In genomic region chr3:138938877-138939562, GRCh38 we compare ENCODE assay signal across 16 cellular contexts. TPM values are rescaled to one million over a fixed set of nuclear protein-coding genes. Genes with fewer than 3 reads are reported as not detected.
DNase-seq lines count a peak whose midpoint lies in the region; ATAC-seq and TF ChIP-seq lines count a peak whose summit lies in the region.
"Had no signal": no experiment of that assay in that cellular context is flagged by ENCODE, and none has a peak within 500 bp of the region (broad histone marks: within the 10 kb centered on the region; RNA-seq: fewer than 3 reads in every experiment).

No MANE protein-coding gene starts in this region.

- H3K9me3 ChIP-seq in iPS-18c (ENCODE audit: control insufficient read depth, insufficient read depth, low read length) (no peaks in the 10 kb centered on the region), sigmoid colon (no peaks in the 10 kb centered on the region), MM.1S (replicated peaks; ENCODE audit: insufficient read depth, low read length) (no peaks in the 10 kb centered on the region)

- intact Hi-C loops in activated CD4-positive, alpha-beta T cell treated with anti-CD3 and anti-CD28 coated beads, Interleukin-2, amount 10 ng/mL, durations not matched to agents 24 days and 14 days (cut with micrococcal nuclease), result no loop called here
- intact Hi-C loops in sigmoid colon (cut with DNase I), result loop anchor here (5.0 kb wide), 1 partner anchor 38 kb away; no protein-coding TSS in a partner anchor

- peaks cover 89% of the 10 kb centered on the region for H3K27me3 Mint-ChIP-seq in activated CD4-positive, alpha-beta T cell treated with anti-CD3 and anti-CD28 coated beads, Interleukin-2, amount 10 ng/mL, durations not matched to agents 24 days and 14 days
- peaks cover 71% of the 10 kb centered on the region for H3K27me3 Mint-ChIP-seq in activated T-helper 17 cell treated with anti-CD3 and anti-CD28 coated beads, Interleukin-2, amount 50 U/mL, for 72 hours

- H3K27me3 ChIP-seq in sigmoid colon (peaks cover 78 to 96% (median 86%) of the 10 kb centered on the region in 3 donors), MM.1S (replicated peaks; ENCODE audit: insufficient read depth, low read length) (peaks cover 33% of the 10 kb centered on the region)

- no peak overlapping the region for H2AFZ ChIP-seq in MM.1S (ENCODE audit: low read length)

- TF ChIP-seq EP300 in sigmoid colon (IDR thresholded peaks at IDR 0.05), result no peak

- H3K36me3 Mint-ChIP-seq in activated CD4-positive, alpha-beta T cell treated with anti-CD3 and anti-CD28 coated beads, Interleukin-2, amount 10 ng/mL, durations not matched to agents 24 days and 14 days (ENCODE audit: low read depth), result peaks cover 2% of the 10 kb centered on the region
- H3K36me3 Mint-ChIP-seq in activated T-helper 17 cell treated with anti-CD3 and anti-CD28 coated beads, Interleukin-2, amount 50 U/mL, for 72 hours (ENCODE audit: low read depth), result no peaks in the 10 kb centered on the region
- H3K36me3 Mint-ChIP-seq: CD4-positive, CD25-positive, alpha-beta regulatory T cell had no signal

- H3K9me2 ChIP-seq in MM.1S (replicated peaks; ENCODE audit: insufficient read depth, low read length), result no peaks in the 10 kb centered on the region

- no peak for DNase-seq in activated CD4-positive, alpha-beta T cell treated with anti-CD3 and anti-CD28 coated beads, Interleukin-2, amount 10 ng/mL, durations not matched to agents 24 days and 14 days
- no peak for DNase-seq in activated CD4-positive, alpha-beta T cell treated with anti-CD3 and anti-CD28 coated beads for 1 hour
- DNase-seq in sigmoid colon (peak; percentile 33), NCI-H2029 (lab: John Stamatoyannopoulos, UW) (no peak), MM.1S (no peak), NCI-H446 treated with DMSO at 0.1 percent for 48 hours (lab: John Stamatoyannopoulos, UW) (no peak)
- DNase-seq: CD4-positive, CD25-positive, alpha-beta regulatory T cell; mammary epithelial cell; NCI-H510A treated with DMSO at 0.1 percent for 48 hours; occipital lobe; small intestine had no signal

- H3K4me2 ChIP-seq in MM.1S (ENCODE audit: low read depth, low read length), result no peak overlapping the region

- H3K4me3 ChIP-seq in iPS-18c (ENCODE audit: insufficient read depth, low read depth, low read length) (peak overlapping the region; percentile 25), sigmoid colon (no peak overlapping the region), MM.1S (ENCODE audit: low read length) (no peak overlapping the region)

- H3K27ac Mint-ChIP-seq in activated CD4-positive, alpha-beta T cell treated with anti-CD3 and anti-CD28 coated beads, Interleukin-2, amount 10 ng/mL, durations not matched to agents 24 days and 14 days, result peak overlapping the region; percentile 15
- H3K27ac Mint-ChIP-seq in activated T-helper 17 cell treated with anti-CD3 and anti-CD28 coated beads, Interleukin-2, amount 50 U/mL, for 72 hours, result no peak overlapping the region
- H3K27ac Mint-ChIP-seq: CD4-positive, CD25-positive, alpha-beta regulatory T cell; stimulated activated naive CD8-positive, alpha-beta T cell treated with anti-CD3 and anti-CD28 coated beads, Interleukin-15, Interleukin-2, amounts not matched to agents 100 ng/mL and 50 ng/mL, for 24 hours had no signal

- no peaks in the 10 kb centered on the region for H3K79me2 ChIP-seq in MM.1S (ENCODE audit: low read length)

- TF ChIP-seq CTCF in sigmoid colon (IDR thresholded peaks at IDR 0.05), result no peak
- TF ChIP-seq CTCF in MM.1S (IDR thresholded peaks at IDR 0.05; ENCODE audit: low read length), result no peak

- no peak for ATAC-seq in activated T-helper 17 cell treated with anti-CD3 and anti-CD28 coated beads, Interleukin-2, amount 50 U/mL, for 72 hours (replicated peaks)

- peaks cover 17% of the 10 kb centered on the region for H3K4me1 Mint-ChIP-seq in activated CD4-positive, alpha-beta T cell treated with anti-CD3 and anti-CD28 coated beads, Interleukin-2, amount 10 ng/mL, durations not matched to agents 24 days and 14 days
- H3K4me1 Mint-ChIP-seq in activated T-helper 17 cell treated with anti-CD3 and anti-CD28 coated beads, Interleukin-2, amount 50 U/mL, for 72 hours, result peaks cover 4% of the 10 kb centered on the region

- H4K20me1 ChIP-seq in MM.1S (ENCODE audit: insufficient read depth, low read length), result no peaks in the 10 kb centered on the region

- peaks cover 0 to 43% (median 38%) of the 10 kb centered on the region in 4 donors for H3K4me1 ChIP-seq in sigmoid colon
- H3K4me1 ChIP-seq in MM.1S (ENCODE audit: low read length), result no peaks in the 10 kb centered on the region

- TF ChIP-seq POLR2A in sigmoid colon (IDR thresholded peaks at IDR 0.05), result no peak

- H3K27ac ChIP-seq in sigmoid colon, result no peak overlapping the region
- H3K27ac ChIP-seq in MM.1S (ENCODE audit: low read length), result no peak overlapping the region
- H3K27ac ChIP-seq: 22Rv1 had no signal

- H3F3A ChIP-seq in MM.1S (ENCODE audit: insufficient read depth, low read length), result no peaks in the 10 kb centered on the region

- no peak overlapping the region for H3K4me3 Mint-ChIP-seq in activated CD4-positive, alpha-beta T cell treated with anti-CD3 and anti-CD28 coated beads, Interleukin-2, amount 10 ng/mL, durations not matched to agents 24 days and 14 days
- H3K4me3 Mint-ChIP-seq in activated T-helper 17 cell treated with anti-CD3 and anti-CD28 coated beads, Interleukin-2, amount 50 U/mL, for 72 hours, result peak overlapping the region; percentile 67

- H3K9ac ChIP-seq in MM.1S (ENCODE audit: low read length), result no peak overlapping the region

- WGBS in sigmoid colon, 2 donors, result 5 to 8% methylated on average over 32 of the region's 32 CpGs

- H3K9me3 Mint-ChIP-seq in activated CD4-positive, alpha-beta T cell treated with anti-CD3 and anti-CD28 coated beads, Interleukin-2, amount 10 ng/mL, durations not matched to agents 24 days and 14 days, result no peaks in the 10 kb centered on the region
- H3K9me3 Mint-ChIP-seq in activated T-helper 17 cell treated with anti-CD3 and anti-CD28 coated beads, Interleukin-2, amount 50 U/mL, for 72 hours, result no peaks in the 10 kb centered on the region
- H3K9me3 Mint-ChIP-seq: stimulated activated naive CD8-positive, alpha-beta T cell treated with anti-CD3 and anti-CD28 coated beads, Interleukin-15, Interleukin-2, amounts not matched to agents 100 ng/mL and 50 ng/mL, for 24 hours had no signal

- no peaks in the 10 kb centered on the region for H3K36me3 ChIP-seq in sigmoid colon
- H3K36me3 ChIP-seq in MM.1S (replicated peaks; ENCODE audit: insufficient read depth, low read length), result no peaks in the 10 kb centered on the region

RNA-seq across cellular contexts. Expression of gene FOXL2, which starts 7.9 kb away (rescaled TPM):
- not detected in 2 replicates for total RNA-seq in activated CD4-positive, alpha-beta T cell treated with anti-CD3 and anti-CD28 coated beads, Interleukin-2, amount 10 ng/mL, durations not matched to agents 24 days and 14 days
- total RNA-seq in activated T-helper 17 cell treated with anti-CD3 and anti-CD28 coated beads, Interleukin-2, amount 50 U/mL, for 72 hours, result not detected
- not detected for total RNA-seq in sigmoid colon
- not detected for polyA plus RNA-seq in sigmoid colon
- total RNA-seq: CD4-positive, CD25-positive, alpha-beta regulatory T cell; G401; occipital lobe had no signal
- polyA plus RNA-seq: CD4-positive, CD25-positive, alpha-beta regulatory T cell; small intestine had no signal

RNA-seq across cellular contexts. Expression of gene FOXL2NB, which starts 8.0 kb away (rescaled TPM):
- total RNA-seq in activated CD4-positive, alpha-beta T cell treated with anti-CD3 and anti-CD28 coated beads, Interleukin-2, amount 10 ng/mL, durations not matched to agents 24 days and 14 days, result not detected in 2 replicates
- not detected for total RNA-seq in activated T-helper 17 cell treated with anti-CD3 and anti-CD28 coated beads, Interleukin-2, amount 50 U/mL, for 72 hours
- not detected for total RNA-seq in sigmoid colon
- under 1 TPM in 1 of 3 donors, not detected in 2; under 0.01 TPM for polyA plus RNA-seq in sigmoid colon
- total RNA-seq: CD4-positive, CD25-positive, alpha-beta regulatory T cell had no signal
- polyA plus RNA-seq: CD4-positive, CD25-positive, alpha-beta regulatory T cell; small intestine had no signal
